In genomic region chr3:85586018-85586417, GRCh38 we compare ENCODE assay signal across 25 cellular contexts.
"Had no signal": no experiment of that assay in that cellular context is flagged by ENCODE, and none has a peak within 500 bp of the region (broad histone marks: within the 10 kb centered on the region; RNA-seq: fewer than 3 reads in every experiment).

No MANE protein-coding gene starts in this region.

- H3K4me3 Mint-ChIP-seq: naive thymus-derived CD4-positive, alpha-beta T cell; natural killer cell treated with Interleukin-12 subunit alpha and Interleukin-12 subunit beta and Interleukin-15 and Interleukin-18, amount 100 ng/mL, for 72 hours; stimulated activated memory B cell treated with anti-CD40 and anti-IgM and Interleukin-4, amounts not matched to agents 10 μg/mL and 1 μg/mL and 100 μg/mL, for 72 hours; stimulated activated naive CD8-positive, alpha-beta T cell treated with anti-CD3 and anti-CD28 coated beads, Interleukin-15, amount 100 ng/mL, for 72 hours; type B pancreatic cell had no signal

- H3K79me2 ChIP-seq: parathyroid adenoma had no signal

- H3K27me3 ChIP-seq: neutrophil, right atrium auricular region, right lobe of liver, tibial nerve, uterus had no signal

- H3K4me2 ChIP-seq: smooth muscle cell had no signal

- H3K9me3 ChIP-seq: left ventricle myocardium inferior, mucosa of descending colon, neutrophil, right atrium auricular region, right lobe of liver, tibial nerve, uterus had no signal

- H3K27me3 Mint-ChIP-seq: naive thymus-derived CD4-positive, alpha-beta T cell; natural killer cell treated with Interleukin-12 subunit alpha and Interleukin-12 subunit beta and Interleukin-15 and Interleukin-18, amount 100 ng/mL, for 72 hours; stimulated activated memory B cell treated with anti-CD40 and anti-IgM and Interleukin-4, amounts not matched to agents 10 μg/mL and 1 μg/mL and 100 μg/mL, for 72 hours; stimulated activated naive CD8-positive, alpha-beta T cell treated with anti-CD3 and anti-CD28 coated beads, Interleukin-15, amount 100 ng/mL, for 72 hours; type B pancreatic cell had no signal

- H3K36me3 Mint-ChIP-seq: naive thymus-derived CD4-positive, alpha-beta T cell; natural killer cell treated with Interleukin-12 subunit alpha and Interleukin-12 subunit beta and Interleukin-15 and Interleukin-18, amount 100 ng/mL, for 72 hours; stimulated activated memory B cell treated with anti-CD40 and anti-IgM and Interleukin-4, amounts not matched to agents 10 μg/mL and 1 μg/mL and 100 μg/mL, for 72 hours; type B pancreatic cell had no signal

- H3K9ac ChIP-seq: parathyroid adenoma had no signal

- H3K4me1 ChIP-seq: left ventricle myocardium inferior, parathyroid adenoma, right atrium auricular region, right lobe of liver, uterus had no signal

- H3K27ac Mint-ChIP-seq: naive thymus-derived CD4-positive, alpha-beta T cell; natural killer cell treated with Interleukin-12 subunit alpha and Interleukin-12 subunit beta and Interleukin-15 and Interleukin-18, amount 100 ng/mL, for 72 hours; stimulated activated memory B cell treated with anti-CD40 and anti-IgM and Interleukin-4, amounts not matched to agents 10 μg/mL and 1 μg/mL and 100 μg/mL, for 72 hours; stimulated activated naive CD8-positive, alpha-beta T cell treated with anti-CD3 and anti-CD28 coated beads, Interleukin-15, amount 100 ng/mL, for 72 hours; type B pancreatic cell had no signal

- H3K4me1 Mint-ChIP-seq: stimulated activated memory B cell treated with anti-CD40 and anti-IgM and Interleukin-4, amounts not matched to agents 10 μg/mL and 1 μg/mL and 100 μg/mL, for 72 hours; stimulated activated naive CD8-positive, alpha-beta T cell treated with anti-CD3 and anti-CD28 coated beads, Interleukin-15, amount 100 ng/mL, for 72 hours had no signal

- H3K36me3 ChIP-seq: left ventricle myocardium inferior, neutrophil, right atrium auricular region, right lobe of liver, tibial nerve, uterus had no signal

- H2AFZ ChIP-seq: parathyroid adenoma had no signal

- H3K4me3 ChIP-seq: left ventricle myocardium inferior, lung, mucosa of descending colon, right atrium auricular region, right lobe of liver, smooth muscle cell, tibial nerve, uterus had no signal

- H3K9me3 Mint-ChIP-seq: natural killer cell treated with Interleukin-12 subunit alpha and Interleukin-12 subunit beta and Interleukin-15 and Interleukin-18, amount 100 ng/mL, for 72 hours; stimulated activated memory B cell treated with anti-CD40 and anti-IgM and Interleukin-4, amounts not matched to agents 10 μg/mL and 1 μg/mL and 100 μg/mL, for 72 hours; stimulated activated naive CD8-positive, alpha-beta T cell treated with anti-CD3 and anti-CD28 coated beads, Interleukin-15, amount 100 ng/mL, for 72 hours; type B pancreatic cell had no signal

- H3K27ac ChIP-seq: left ventricle myocardium inferior, neutrophil, parathyroid adenoma, right atrium auricular region, right lobe of liver, tibial nerve, uterus had no signal

- DNase-seq: hypothalamus; islet precursor cell; left ventricle myocardium inferior; midbrain; mucosa of descending colon; naive thymus-derived CD4-positive, alpha-beta T cell; occipital lobe; right lobe of liver; stimulated activated CD4-positive, alpha-beta T cell treated with anti-CD3 and anti-CD28 coated beads, Interleukin-1b, Interleukin-23, amount 100 ng/mL, for 48 hours; stimulated activated CD4-positive, alpha-beta T cell treated with anti-CD3 and anti-CD28 coated beads, Interleukin-2, amount 100 ng/mL, for 48 hours; stimulated activated CD4-positive, alpha-beta T cell treated with anti-CD3 and anti-CD28 coated beads, Interleukin-4, amount 100 ng/mL, for 4 hours; stimulated activated CD8-positive, alpha-beta memory T cell treated with anti-CD3 and anti-CD28 coated beads, Interleukin-4, amount 100 ng/mL, for 48 hours; stimulated activated naive CD4-positive, alpha-beta T cell treated with Interleukin-2 at 50 U/mL for 16 hours; stimulated activated naive CD8-positive, alpha-beta T cell treated with anti-CD3 and anti-CD28 coated beads, Interleukin-15, amount 100 ng/mL, for 72 hours; substantia nigra; uterus had no signal
